Comparison of ENCODE assay signal across 25 cellular contexts in the genomic region with DNA sequence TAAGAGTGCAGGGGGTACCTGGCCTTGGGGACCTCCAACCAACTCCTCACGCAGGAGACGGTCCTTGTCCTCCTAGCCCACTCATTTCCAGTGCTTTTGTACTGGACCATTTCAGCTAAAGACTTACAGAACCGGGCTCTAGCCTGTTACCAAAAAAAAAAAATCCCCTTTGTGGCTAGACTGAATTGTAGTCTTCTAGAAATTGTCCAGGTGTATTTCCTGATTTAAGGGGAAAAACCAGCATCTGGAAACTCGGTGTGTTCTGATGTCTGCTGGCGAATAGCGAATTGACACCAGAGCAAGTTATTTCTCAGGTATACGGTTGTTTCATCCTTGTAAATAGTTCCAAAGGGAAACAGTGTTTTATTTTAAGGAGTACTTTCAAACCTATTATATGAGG. TPM values are rescaled to one million over a fixed set of nuclear protein-coding genes. Genes with fewer than 3 reads are reported as not detected.
"Had no signal": no experiment of that assay in that cellular context is flagged by ENCODE, and none has a peak within 500 bp of the region (broad histone marks: within the 10 kb centered on the region; RNA-seq: fewer than 3 reads in every experiment).

No MANE protein-coding gene starts in this region.

- H3K27ac Mint-ChIP-seq: activated CD4-positive, alpha-beta T cell treated with anti-CD3 and anti-CD28 coated beads for 36 hours; activated CD8-positive, alpha-beta memory T cell treated with anti-CD3 and anti-CD28 coated beads, Interleukin-2, amount 10 ng/mL, durations not matched to agents 7 days and 5 days; activated CD8-positive, alpha-beta T cell treated with anti-CD3 and anti-CD28 coated beads, Interleukin-2, amount 10 ng/mL, durations not matched to agents 7 days and 5 days; activated naive CD8-positive, alpha-beta T cell; immature natural killer cell; natural killer cell treated with Interleukin-12 subunit alpha and Interleukin-12 subunit beta and Interleukin-15 and Interleukin-18, amount 100 ng/mL, for 72 hours; stimulated activated effector memory CD8-positive, alpha-beta T cell treated with anti-CD3 and anti-CD28 coated beads, Interleukin-12 subunit alpha, Interleukin-12 subunit beta, amount 100 ng/mL, for 72 hours; stimulated activated naive CD8-positive, alpha-beta T cell treated with anti-CD3 and anti-CD28 coated beads, Interleukin-15, amount 100 ng/mL, for 72 hours had no signal

- H3K27me3 ChIP-seq: gastroesophageal sphincter, thyroid gland, upper lobe of left lung had no signal

- H3K36me3 Mint-ChIP-seq: activated CD8-positive, alpha-beta memory T cell treated with anti-CD3 and anti-CD28 coated beads, Interleukin-2, amount 10 ng/mL, durations not matched to agents 7 days and 5 days; activated naive CD8-positive, alpha-beta T cell; immature natural killer cell; natural killer cell treated with Interleukin-12 subunit alpha and Interleukin-12 subunit beta and Interleukin-15 and Interleukin-18, amount 100 ng/mL, for 72 hours; stimulated activated effector memory CD8-positive, alpha-beta T cell treated with anti-CD3 and anti-CD28 coated beads, Interleukin-12 subunit alpha, Interleukin-12 subunit beta, amount 100 ng/mL, for 72 hours had no signal

- H3K4me3 Mint-ChIP-seq: natural killer cell treated with Interleukin-12 subunit alpha and Interleukin-12 subunit beta and Interleukin-15 and Interleukin-18, amount 100 ng/mL, for 72 hours had no signal

- H3K27ac ChIP-seq: esophagus squamous epithelium, gastroesophageal sphincter, thyroid gland, upper lobe of left lung had no signal

- H3K4me1 ChIP-seq: gastroesophageal sphincter had no signal

- H3K36me3 ChIP-seq: esophagus squamous epithelium, gastroesophageal sphincter, thyroid gland, upper lobe of left lung had no signal

- H3K9me3 ChIP-seq: esophagus squamous epithelium, gastroesophageal sphincter, thyroid gland, upper lobe of left lung had no signal

- DNase-seq: esophagus squamous epithelium had no signal

- H3K9me3 Mint-ChIP-seq: central memory CD8-positive, alpha-beta T cell; immature natural killer cell; natural killer cell treated with Interleukin-12 subunit alpha and Interleukin-12 subunit beta and Interleukin-15 and Interleukin-18, amount 100 ng/mL, for 72 hours; stimulated activated effector memory CD8-positive, alpha-beta T cell treated with anti-CD3 and anti-CD28 coated beads, Interleukin-12 subunit alpha, Interleukin-12 subunit beta, amount 100 ng/mL, for 72 hours; stimulated activated naive CD8-positive, alpha-beta T cell treated with anti-CD3 and anti-CD28 coated beads, Interleukin-15, amount 100 ng/mL, for 72 hours had no signal

- H3K4me1 Mint-ChIP-seq: activated CD4-positive, alpha-beta T cell treated with anti-CD3 and anti-CD28 coated beads for 36 hours had no signal

- ATAC-seq: gastroesophageal sphincter had no signal

- H3K4me3 ChIP-seq: gastroesophageal sphincter, skin epidermis, thyroid gland had no signal

RNA-seq across cellular contexts. Expression of a gene that starts 21.1 kb away (rescaled TPM):
- total RNA-seq: activated CD4-positive, alpha-beta T cell treated with anti-CD3 and anti-CD28 coated beads for 36 hours; activated CD8-positive, alpha-beta memory T cell treated with anti-CD3 and anti-CD28 coated beads, Interleukin-2, amount 10 ng/mL, durations not matched to agents 7 days and 5 days; activated CD8-positive, alpha-beta T cell treated with anti-CD3 and anti-CD28 coated beads, Interleukin-2, amount 10 ng/mL, durations not matched to agents 7 days and 5 days; bronchial epithelial cell; dermis blood vessel endothelial cell; esophagus squamous epithelium; gastroesophageal sphincter; kidney; left colon; lower leg skin; mononuclear cell; natural killer cell treated with Interleukin-12 subunit alpha and Interleukin-12 subunit beta and Interleukin-15 and Interleukin-18, amount 100 ng/mL, for 72 hours; osteoblast; posterior vena cava; sciatic nerve; T-helper 2 cell treated with Interferon-gamma antibody and Interleukin-4, amounts not matched to agents 100 ng/mL and 5 ng/mL, for 36 hours; thyroid gland; upper lobe of left lung had no signal
- polyA plus RNA-seq: adipose tissue, immature natural killer cell had no signal

RNA-seq across cellular contexts. Expression of a gene that starts 46.2 kb away (rescaled TPM):
- total RNA-seq: activated CD4-positive, alpha-beta T cell treated with anti-CD3 and anti-CD28 coated beads for 36 hours; activated CD8-positive, alpha-beta memory T cell treated with anti-CD3 and anti-CD28 coated beads, Interleukin-2, amount 10 ng/mL, durations not matched to agents 7 days and 5 days; activated CD8-positive, alpha-beta T cell treated with anti-CD3 and anti-CD28 coated beads, Interleukin-2, amount 10 ng/mL, durations not matched to agents 7 days and 5 days; bronchial epithelial cell; dermis blood vessel endothelial cell; esophagus squamous epithelium; gastroesophageal sphincter; kidney; left colon; lower leg skin; mononuclear cell; natural killer cell treated with Interleukin-12 subunit alpha and Interleukin-12 subunit beta and Interleukin-15 and Interleukin-18, amount 100 ng/mL, for 72 hours; osteoblast; posterior vena cava; sciatic nerve; T-helper 2 cell treated with Interferon-gamma antibody and Interleukin-4, amounts not matched to agents 100 ng/mL and 5 ng/mL, for 36 hours; thyroid gland; upper lobe of left lung had no signal
- polyA plus RNA-seq: adipose tissue, immature natural killer cell had no signal
